15 cellular contexts compared by ENCODE assay signal in the genomic region with DNA sequence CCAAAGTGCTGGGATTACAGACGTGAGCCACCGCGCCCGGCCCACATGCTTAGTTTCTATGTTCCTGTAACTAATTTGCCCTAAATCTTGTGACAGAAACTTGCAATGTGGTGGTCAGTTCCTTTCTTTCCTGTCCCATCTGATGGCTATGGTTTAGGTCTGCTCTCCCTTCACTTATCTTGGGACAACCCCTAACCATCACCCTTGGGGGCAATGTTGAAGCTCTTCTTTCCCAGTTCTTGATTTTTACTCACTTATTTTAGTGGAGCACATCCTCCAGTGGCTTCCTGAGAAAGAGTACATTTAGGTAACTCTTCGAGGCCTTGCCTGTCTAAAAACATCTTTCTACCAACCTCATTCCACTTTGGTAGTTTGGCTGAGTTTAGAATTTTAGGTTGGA. TPM values are rescaled to one million over a fixed set of nuclear protein-coding genes. Genes with fewer than 3 reads are reported as not detected.
DNase-seq lines count a peak whose midpoint lies in the region; ATAC-seq and TF ChIP-seq lines count a peak whose summit lies in the region.
"Had no signal": no experiment of that assay in that cellular context is flagged by ENCODE, and none has a peak within 500 bp of the region (broad histone marks: within the 10 kb centered on the region; RNA-seq: fewer than 3 reads in every experiment).

No MANE protein-coding gene starts in this region.

- H3K27ac ChIP-seq in tibial nerve: peak overlapping the region; percentile 54 to 91 (median 78)

- intact Hi-C loops in activated B cell treated with CpG ODN at 0.5 μM for 24 hours (cut with micrococcal nuclease): no loop called here

- no peak for TF ChIP-seq POLR2A in tibial nerve (IDR thresholded peaks at IDR 0.05)

- WGBS in tibial nerve, 2 donors: 77 to 84% methylated on average over 5 of the region's 5 CpGs

- no peaks in the 10 kb centered on the region for H3K27me3 ChIP-seq in tibial nerve

- TF ChIP-seq EP300 in tibial nerve (IDR thresholded peaks at IDR 0.05): no peak

- H3K4me1 Mint-ChIP-seq in activated naive CD4-positive, alpha-beta T cell treated with anti-CD3 and anti-CD28 coated beads, Interleukin-2, amount 50 U/mL, for 24 hours: peaks cover 73% of the 10 kb centered on the region
- peaks cover 71% of the 10 kb centered on the region for H3K4me1 Mint-ChIP-seq in activated naive CD4-positive, alpha-beta T cell treated with anti-CD3 and anti-CD28 coated beads, Interleukin-2, amount 10 ng/mL, durations not matched to agents 7 days and 5 days
- H3K4me1 Mint-ChIP-seq in activated B cell treated with CpG ODN at 0.5 μM for 24 hours (peaks cover 81% of the 10 kb centered on the region), mesothelial cell of epicardium (peaks cover 31% of the 10 kb centered on the region)

- H3K4me3 ChIP-seq in tibial nerve (no peak overlapping the region), foreskin fibroblast (ENCODE audit: low read depth in 1 of 2, low read length in 2 of 2) (no peak overlapping the region)

- CTCF ChIA-PET in activated naive CD4-positive, alpha-beta T cell treated with anti-CD3 and anti-CD28 coated beads, Interleukin-2, amount 10 ng/mL, durations not matched to agents 7 days and 5 days (lab: Charles Lee): no interaction called here
- CTCF ChIA-PET in activated B cell treated with CpG ODN at 0.5 μM for 24 hours (lab: Charles Lee): no interaction called here

- TF ChIP-seq CTCF in activated B cell treated with CpG ODN at 0.5 μM for 24 hours (IDR thresholded peaks at IDR 0.05): no peak
- TF ChIP-seq CTCF in mesothelial cell of epicardium (IDR thresholded peaks at IDR 0.05; ENCODE audit: unreplicated experiment): no peak
- no peak for TF ChIP-seq CTCF in tibial nerve (IDR thresholded peaks at IDR 0.05)
- TF ChIP-seq CTCF in foreskin fibroblast (IDR thresholded peaks at IDR 0.05; ENCODE audit: low read depth, low read length): no peak

- no peaks in the 10 kb centered on the region for H3K9me3 ChIP-seq in tibial nerve

- peaks cover 34% of the 10 kb centered on the region for H3K36me3 Mint-ChIP-seq in activated naive CD4-positive, alpha-beta T cell treated with anti-CD3 and anti-CD28 coated beads, Interleukin-2, amount 50 U/mL, for 24 hours
- peaks cover 54% of the 10 kb centered on the region for H3K36me3 Mint-ChIP-seq in activated naive CD4-positive, alpha-beta T cell treated with anti-CD3 and anti-CD28 coated beads, Interleukin-2, amount 10 ng/mL, durations not matched to agents 7 days and 5 days
- H3K36me3 Mint-ChIP-seq in activated B cell treated with CpG ODN at 0.5 μM for 24 hours (ENCODE audit: low read depth) (peaks cover 71% of the 10 kb centered on the region), mesothelial cell of epicardium (peaks cover 26% of the 10 kb centered on the region)

- no peak for DNase-seq in activated naive CD4-positive, alpha-beta T cell treated with anti-CD3 and anti-CD28 coated beads, Interleukin-2, amount 10 ng/mL, durations not matched to agents 7 days and 5 days
- DNase-seq in activated B cell treated with CpG ODN at 0.5 μM for 24 hours (no peak), mesothelial cell of epicardium (ENCODE audit: low spot score in 2 of 2, unreplicated experiment in 2 of 2) (no peak), tibial nerve (ENCODE audit: low spot score in 2 of 2) (no peak), DMS 273 (lab: John Stamatoyannopoulos, UW; ENCODE audit: unreplicated experiment) (no peak), foreskin fibroblast (no peak), NCI-H1436 (lab: John Stamatoyannopoulos, UW) (no peak)
- DNase-seq: activated CD4-positive, CD25-positive, alpha-beta regulatory T cell treated with anti-CD3 and anti-CD28 coated beads, Interleukin-2, amount 50 U/mL, for 72 hours; activated T-cell treated with anti-CD3 and anti-CD28 coated beads, Interleukin-2, amount 50 U/mL, for 24 hours; effector CD8-positive, alpha-beta T cell; foreskin melanocyte; substantia nigra; SW 1271 had no signal

- H3K27me3 Mint-ChIP-seq in activated naive CD4-positive, alpha-beta T cell treated with anti-CD3 and anti-CD28 coated beads, Interleukin-2, amount 50 U/mL, for 24 hours: no peaks in the 10 kb centered on the region
- no peaks in the 10 kb centered on the region for H3K27me3 Mint-ChIP-seq in activated naive CD4-positive, alpha-beta T cell treated with anti-CD3 and anti-CD28 coated beads, Interleukin-2, amount 10 ng/mL, durations not matched to agents 7 days and 5 days
- H3K27me3 Mint-ChIP-seq in activated B cell treated with CpG ODN at 0.5 μM for 24 hours: no peaks in the 10 kb centered on the region
- H3K27me3 Mint-ChIP-seq in mesothelial cell of epicardium (ENCODE audit: low read depth): no peaks in the 10 kb centered on the region
- H3K27me3 Mint-ChIP-seq: activated T-cell treated with anti-CD3 and anti-CD28 coated beads, Interleukin-2, amount 50 U/mL, for 24 hours; naive thymus-derived CD8-positive, alpha-beta T cell had no signal

- peaks cover 0 to 98% (median 69%) of the 10 kb centered on the region in 4 donors for H3K4me1 ChIP-seq in tibial nerve

- ATAC-seq in activated B cell treated with CpG ODN at 0.5 μM for 24 hours (ENCODE audit: low read depth): no peak
- ATAC-seq: naive thymus-derived CD8-positive, alpha-beta T cell had no signal

- H3K27ac Mint-ChIP-seq in activated naive CD4-positive, alpha-beta T cell treated with anti-CD3 and anti-CD28 coated beads, Interleukin-2, amount 50 U/mL, for 24 hours: peak overlapping the region; percentile 62
- no peak overlapping the region for H3K27ac Mint-ChIP-seq in activated naive CD4-positive, alpha-beta T cell treated with anti-CD3 and anti-CD28 coated beads, Interleukin-2, amount 10 ng/mL, durations not matched to agents 7 days and 5 days
- peak overlapping the region; percentile 57 for H3K27ac Mint-ChIP-seq in activated B cell treated with CpG ODN at 0.5 μM for 24 hours
- peak overlapping the region; percentile 32 for H3K27ac Mint-ChIP-seq in mesothelial cell of epicardium

- no peaks in the 10 kb centered on the region for H3K9me3 Mint-ChIP-seq in activated naive CD4-positive, alpha-beta T cell treated with anti-CD3 and anti-CD28 coated beads, Interleukin-2, amount 50 U/mL, for 24 hours
- H3K9me3 Mint-ChIP-seq in activated naive CD4-positive, alpha-beta T cell treated with anti-CD3 and anti-CD28 coated beads, Interleukin-2, amount 10 ng/mL, durations not matched to agents 7 days and 5 days: no peaks in the 10 kb centered on the region
- no peaks in the 10 kb centered on the region for H3K9me3 Mint-ChIP-seq in activated B cell treated with CpG ODN at 0.5 μM for 24 hours
- H3K9me3 Mint-ChIP-seq in mesothelial cell of epicardium: no peaks in the 10 kb centered on the region
- H3K9me3 Mint-ChIP-seq: activated T-cell treated with anti-CD3 and anti-CD28 coated beads, Interleukin-2, amount 50 U/mL, for 24 hours; naive thymus-derived CD8-positive, alpha-beta T cell had no signal

- POLR2A ChIA-PET in activated B cell treated with CpG ODN at 0.5 μM for 24 hours (lab: Charles Lee): interaction anchor here (1.0 to 1.6 kb wide), 5 partner anchors 8 to 106 kb away, joined by 3 to 10 read pairs (median 6); partner anchors contain the start of genes CCDC134 and CENPM

- H3K4me3 Mint-ChIP-seq in activated naive CD4-positive, alpha-beta T cell treated with anti-CD3 and anti-CD28 coated beads, Interleukin-2, amount 50 U/mL, for 24 hours: no peak overlapping the region
- H3K4me3 Mint-ChIP-seq in activated naive CD4-positive, alpha-beta T cell treated with anti-CD3 and anti-CD28 coated beads, Interleukin-2, amount 10 ng/mL, durations not matched to agents 7 days and 5 days: no peak overlapping the region
- H3K4me3 Mint-ChIP-seq in activated B cell treated with CpG ODN at 0.5 μM for 24 hours: no peak overlapping the region
- no peak overlapping the region for H3K4me3 Mint-ChIP-seq in mesothelial cell of epicardium
- H3K4me3 Mint-ChIP-seq: activated T-cell treated with anti-CD3 and anti-CD28 coated beads, Interleukin-2, amount 50 U/mL, for 24 hours; naive thymus-derived CD8-positive, alpha-beta T cell had no signal

- peaks cover 0 to 19% (median 0%) of the 10 kb centered on the region in 3 donors for H3K36me3 ChIP-seq in tibial nerve

RNA-seq across cellular contexts. Expression of gene SREBF2, which starts 7.3 kb away (rescaled TPM):
- total RNA-seq in activated B cell treated with CpG ODN at 0.5 μM for 24 hours (253 and 307 TPM in 2 replicates), mesothelial cell of epicardium (127 to 130 TPM (median 129 TPM) in 3 replicates), tibial nerve (100 to 1,000 TPM in 3 of 4 donors, 10 to 100 TPM in 1; 73.5 to 157 (median 129) TPM)

RNA-seq across cellular contexts. Expression of gene CCDC134, which starts 39.7 kb away (rescaled TPM):
- total RNA-seq in activated B cell treated with CpG ODN at 0.5 μM for 24 hours (9.2 and 13.2 TPM in 2 replicates), mesothelial cell of epicardium (16.9 to 19.1 TPM (median 18.4 TPM) in 3 replicates), tibial nerve (1 to 10 TPM; 6.5 to 9.6 (median 8.2) TPM)
